In genomic region chr9:114685951-114686350, GRCh38 we compare ENCODE assay signal across 17 cellular contexts. TPM values are rescaled to one million over a fixed set of nuclear protein-coding genes. Genes with fewer than 3 reads are reported as not detected.
"Had no signal": no experiment of that assay in that cellular context is flagged by ENCODE, and none has a peak within 500 bp of the region (broad histone marks: within the 10 kb centered on the region; RNA-seq: fewer than 3 reads in every experiment).

No MANE protein-coding gene starts in this region.

- H3K4me3 Mint-ChIP-seq: stimulated activated naive B cell treated with anti-CD40 and anti-IgM and Interleukin-4, amounts not matched to agents 10 μg/mL and 1 μg/mL and 100 μg/mL, for 72 hours; WTC11 had no signal

- ATAC-seq: heart left ventricle; naive thymus-derived CD4-positive, alpha-beta T cell; right cardiac atrium; stimulated activated naive B cell treated with anti-CD40 and anti-IgM and Interleukin-4, amounts not matched to agents 10 μg/mL and 1 μg/mL and 100 μg/mL, for 72 hours; upper lobe of right lung; WTC11 had no signal

- DNase-seq: heart left ventricle; naive thymus-derived CD4-positive, alpha-beta T cell; posterior cingulate gyrus; right cardiac atrium; Right ventricle myocardium superior; SK-N-SH; small intestine; stimulated activated naive B cell treated with anti-CD40 and anti-IgM and Interleukin-4, amounts not matched to agents 10 μg/mL and 1 μg/mL and 100 μg/mL, for 72 hours; upper lobe of right lung had no signal

- H3K27ac ChIP-seq: heart left ventricle, upper lobe of right lung had no signal

- H3K4me3 ChIP-seq: heart left ventricle, upper lobe of right lung had no signal

- H3K27ac Mint-ChIP-seq: stimulated activated naive B cell treated with anti-CD40 and anti-IgM and Interleukin-4, amounts not matched to agents 10 μg/mL and 1 μg/mL and 100 μg/mL, for 72 hours; WTC11 had no signal

- H3K9ac ChIP-seq: SK-N-SH had no signal

- H3K36me3 Mint-ChIP-seq: stimulated activated naive B cell treated with anti-CD40 and anti-IgM and Interleukin-4, amounts not matched to agents 10 μg/mL and 1 μg/mL and 100 μg/mL, for 72 hours; WTC11 had no signal

- H3K9me3 Mint-ChIP-seq: stimulated activated naive B cell treated with anti-CD40 and anti-IgM and Interleukin-4, amounts not matched to agents 10 μg/mL and 1 μg/mL and 100 μg/mL, for 72 hours; WTC11 had no signal

- H3K9me3 ChIP-seq: heart left ventricle, SK-N-SH, upper lobe of right lung had no signal

- H3K27me3 ChIP-seq: upper lobe of right lung had no signal

- H3K36me3 ChIP-seq: heart left ventricle, upper lobe of right lung had no signal

- H3K4me1 ChIP-seq: heart left ventricle, upper lobe of right lung had no signal

RNA-seq across cellular contexts. Expression of gene TEX48, which starts 4.0 kb away (rescaled TPM):
- total RNA-seq: astrocyte, fibroblast of lung, frontal cortex, heart left ventricle, lung microvascular endothelial cell, mononuclear cell, right cardiac atrium, Right ventricle myocardium superior, temporal lobe, upper lobe of right lung, WTC11 had no signal
- polyA plus RNA-seq: fibroblast of lung; heart left ventricle; naive thymus-derived CD4-positive, alpha-beta T cell; right cardiac atrium; small intestine had no signal

RNA-seq across cellular contexts. Expression of gene TEX53, which starts 28.3 kb away (rescaled TPM):
- total RNA-seq: astrocyte; fibroblast of lung; frontal cortex; heart left ventricle; lung microvascular endothelial cell; mononuclear cell; naive thymus-derived CD4-positive, alpha-beta T cell; right cardiac atrium; Right ventricle myocardium superior; T-helper 1 cell treated with Interleukin-12 subunit alpha and Interleukin-12 subunit beta and Interleukin-4 antibody, amounts not matched to agents 30 ng/mL and 1 ng/mL, for 36 hours; temporal lobe; upper lobe of right lung; WTC11 had no signal
- polyA plus RNA-seq: fibroblast of lung; heart left ventricle; naive thymus-derived CD4-positive, alpha-beta T cell; right cardiac atrium; SK-N-SH; small intestine had no signal
